ENCODE assay signal across 1 cellular context in genomic region chr2:223563462-223563861, GRCh38.
TF ChIP-seq lines count a peak whose summit lies in the region.

No MANE protein-coding gene starts in this region.

TF ChIP-seq in K562, 482 proteins besides CTCF, POLR2A, EP300 and RAD21 (continued from another document):
- peak; percentile 42 for TF ChIP-seq FOS (IDR thresholded peaks at IDR 0.05; ENCODE audit: extremely low read depth, insufficient read length)
- TF ChIP-seq, protein P1, sequence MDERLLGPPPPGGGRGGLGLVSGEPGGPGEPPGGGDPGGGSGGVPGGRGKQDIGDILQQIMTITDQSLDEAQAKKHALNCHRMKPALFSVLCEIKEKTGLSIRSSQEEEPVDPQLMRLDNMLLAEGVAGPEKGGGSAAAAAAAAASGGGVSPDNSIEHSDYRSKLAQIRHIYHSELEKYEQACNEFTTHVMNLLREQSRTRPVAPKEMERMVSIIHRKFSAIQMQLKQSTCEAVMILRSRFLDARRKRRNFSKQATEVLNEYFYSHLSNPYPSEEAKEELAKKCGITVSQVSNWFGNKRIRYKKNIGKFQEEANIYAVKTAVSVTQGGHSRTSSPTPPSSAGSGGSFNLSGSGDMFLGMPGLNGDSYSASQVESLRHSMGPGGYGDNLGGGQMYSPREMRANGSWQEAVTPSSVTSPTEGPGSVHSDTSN (CRISPR knock-in tag; IDR thresholded peaks at IDR 0.05; ENCODE audit: low read depth), result no peak
- TF ChIP-seq, protein P1 (tag; conservative IDR thresholded peaks at IDR 0.05; ENCODE audit: low read depth), result no peak
- no peak for TF ChIP-seq SNRNP70 (optimal IDR thresholded peaks at IDR 0.05; ENCODE audit: low read depth, low read length)
- peak; percentile 29; the same call in 1 of the 2 replicates for TF ChIP-seq MAFK (IDR thresholded peaks at IDR 0.05; ENCODE audit: low read length)
- peak; percentile 42; the same call in 1 of the 2 replicates for TF ChIP-seq MAFG (tag; conservative IDR thresholded peaks at IDR 0.05)
- TF ChIP-seq U2AF1 (optimal IDR thresholded peaks at IDR 0.05; ENCODE audit: low read depth, low read length), result no peak
- no peak for TF ChIP-seq NFE2L1 (tag; IDR thresholded peaks at IDR 0.05; ENCODE audit: borderline replicate concordance, low read depth)
- TF ChIP-seq JUN (IDR thresholded peaks at IDR 0.05; ENCODE audit: borderline replicate concordance, low read depth, low read length), result peak; percentile 82; the same call in 1 of the 2 replicates
- TF ChIP-seq JUN (CRISPR knock-in tag; IDR thresholded peaks at IDR 0.05; ENCODE audit: borderline replicate concordance), result no peak
- peak; percentile 94 for TF ChIP-seq JUND (IDR thresholded peaks at IDR 0.05; ENCODE audit: borderline replicate concordance, low read depth, low read length)
- TF ChIP-seq JUND (tag; IDR thresholded peaks at IDR 0.05; ENCODE audit: borderline replicate concordance, low read depth, low read length), result peak; percentile 94
- 0 out of 2 replicates have a peak, but pooled peaks have one; percentile 32 for TF ChIP-seq CTBP1 (IDR thresholded peaks at IDR 0.05; ENCODE audit: borderline replicate concordance)
- TF ChIP-seq L3MBTL2 (IDR thresholded peaks at IDR 0.05), result no peak
- TF ChIP-seq KAT7 (CRISPR knock-in tag; IDR thresholded peaks at IDR 0.05; ENCODE audit: borderline replicate concordance), result no peak
- TF ChIP-seq, protein P2, sequence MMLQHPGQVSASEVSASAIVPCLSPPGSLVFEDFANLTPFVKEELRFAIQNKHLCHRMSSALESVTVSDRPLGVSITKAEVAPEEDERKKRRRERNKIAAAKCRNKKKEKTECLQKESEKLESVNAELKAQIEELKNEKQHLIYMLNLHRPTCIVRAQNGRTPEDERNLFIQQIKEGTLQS (IDR thresholded peaks at IDR 0.05), result peak; percentile 92
- TF ChIP-seq, protein P2 (CRISPR knock-in tag; conservative IDR thresholded peaks at IDR 0.05), result no peak
- peak; percentile 72 for TF ChIP-seq ARID1B (IDR thresholded peaks at IDR 0.05)
- TF ChIP-seq FOXJ3 (CRISPR knock-in tag; IDR thresholded peaks at IDR 0.05), result no peak
- TF ChIP-seq ARNT (IDR thresholded peaks at IDR 0.05), result no peak
- no peak for TF ChIP-seq EWSR1 (IDR thresholded peaks at IDR 0.05; ENCODE audit: borderline replicate concordance, low read depth, partially characterized antibody)
- TF ChIP-seq ZNF140 (CRISPR knock-in tag; IDR thresholded peaks at IDR 0.05), result no peak
- peak; percentile 77 for TF ChIP-seq EGR1 (conservative IDR thresholded peaks at IDR 0.05)
- TF ChIP-seq IFI16 (CRISPR knock-in tag; IDR thresholded peaks at IDR 0.05), result no peak
- no peak for TF ChIP-seq SAP30 (IDR thresholded peaks at IDR 0.05; ENCODE audit: borderline replicate concordance, insufficient read depth, low read depth, low read length, poor library complexity, severe bottlenecking)
- no peak for TF ChIP-seq HNRNPK (IDR thresholded peaks at IDR 0.05; ENCODE audit: low read depth, low read length, poor library complexity, severe bottlenecking)
- TF ChIP-seq NR1H2 (CRISPR knock-in tag; IDR thresholded peaks at IDR 0.05), result no peak
- no peak for TF ChIP-seq TFAP4 (CRISPR knock-in tag; IDR thresholded peaks at IDR 0.05; ENCODE audit: borderline replicate concordance)
- TF ChIP-seq MEF2A (IDR thresholded peaks at IDR 0.05; ENCODE audit: control insufficient read depth, low read depth, low read length), result no peak
- no peak for TF ChIP-seq PHB2 (IDR thresholded peaks at IDR 0.05; ENCODE audit: low read depth)
- peak; percentile 58; the same call in 1 of the 2 replicates for TF ChIP-seq C11orf30 (IDR thresholded peaks at IDR 0.05; ENCODE audit: low read depth)
- TF ChIP-seq ZC3H11A (IDR thresholded peaks at IDR 0.05; ENCODE audit: low read depth, low read length), result no peak
- TF ChIP-seq BACH1 (tag; IDR thresholded peaks at IDR 0.05), result peak; percentile 37; the same call in 1 of the 2 replicates
- TF ChIP-seq RCOR1 (IDR thresholded peaks at IDR 0.05; ENCODE audit: borderline replicate concordance in 1 of 2, low read depth in 2 of 2, low read length in 2 of 2), result peak in 1 of 2 experiments; percentile 18; a peak in 1 of 4 replicates
- TF ChIP-seq ZNF639 (CRISPR knock-in tag; conservative IDR thresholded peaks at IDR 0.05 in 1 of 2, IDR thresholded peaks at IDR 0.05 in 1 of 2), result no peak
- no peak for TF ChIP-seq ZNF311 (CRISPR knock-in tag; IDR thresholded peaks at IDR 0.05)
- TF ChIP-seq ZNF23 (CRISPR knock-in tag; IDR thresholded peaks at IDR 0.05), result no peak
- TF ChIP-seq, protein P3, sequence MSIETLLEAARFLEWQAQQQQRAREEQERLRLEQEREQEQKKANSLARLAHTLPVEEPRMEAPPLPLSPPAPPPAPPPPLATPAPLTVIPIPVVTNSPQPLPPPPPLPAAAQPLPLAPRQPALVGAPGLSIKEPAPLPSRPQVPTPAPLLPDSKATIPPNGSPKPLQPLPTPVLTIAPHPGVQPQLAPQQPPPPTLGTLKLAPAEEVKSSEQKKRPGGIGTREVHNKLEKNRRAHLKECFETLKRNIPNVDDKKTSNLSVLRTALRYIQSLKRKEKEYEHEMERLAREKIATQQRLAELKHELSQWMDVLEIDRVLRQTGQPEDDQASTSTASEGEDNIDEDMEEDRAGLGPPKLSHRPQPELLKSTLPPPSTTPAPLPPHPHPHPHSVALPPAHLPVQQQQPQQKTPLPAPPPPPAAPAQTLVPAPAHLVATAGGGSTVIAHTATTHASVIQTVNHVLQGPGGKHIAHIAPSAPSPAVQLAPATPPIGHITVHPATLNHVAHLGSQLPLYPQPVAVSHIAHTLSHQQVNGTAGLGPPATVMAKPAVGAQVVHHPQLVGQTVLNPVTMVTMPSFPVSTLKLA (conservative IDR thresholded peaks at IDR 0.05), result no peak
- TF ChIP-seq ZNF696 (CRISPR knock-in tag; conservative IDR thresholded peaks at IDR 0.05), result no peak
- no peak for TF ChIP-seq NFIC (IDR thresholded peaks at IDR 0.05)
- no peak for TF ChIP-seq NR2C2 (CRISPR knock-in tag; IDR thresholded peaks at IDR 0.05)
- TF ChIP-seq NR2C2 (tag; IDR thresholded peaks at IDR 0.05), result no peak
- TF ChIP-seq TFAM (CRISPR knock-in tag; conservative IDR thresholded peaks at IDR 0.05), result no peak
- TF ChIP-seq CBX5 (IDR thresholded peaks at IDR 0.05; ENCODE audit: borderline replicate concordance, low read depth), result no peak
- TF ChIP-seq SOX6 (IDR thresholded peaks at IDR 0.05), result no peak
- TF ChIP-seq, protein P4, sequence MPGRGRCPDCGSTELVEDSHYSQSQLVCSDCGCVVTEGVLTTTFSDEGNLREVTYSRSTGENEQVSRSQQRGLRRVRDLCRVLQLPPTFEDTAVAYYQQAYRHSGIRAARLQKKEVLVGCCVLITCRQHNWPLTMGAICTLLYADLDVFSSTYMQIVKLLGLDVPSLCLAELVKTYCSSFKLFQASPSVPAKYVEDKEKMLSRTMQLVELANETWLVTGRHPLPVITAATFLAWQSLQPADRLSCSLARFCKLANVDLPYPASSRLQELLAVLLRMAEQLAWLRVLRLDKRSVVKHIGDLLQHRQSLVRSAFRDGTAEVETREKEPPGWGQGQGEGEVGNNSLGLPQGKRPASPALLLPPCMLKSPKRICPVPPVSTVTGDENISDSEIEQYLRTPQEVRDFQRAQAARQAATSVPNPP (IDR thresholded peaks at IDR 0.05; ENCODE audit: borderline replicate concordance, insufficient read depth, insufficient read length), result no peak
- TF ChIP-seq, protein P5, sequence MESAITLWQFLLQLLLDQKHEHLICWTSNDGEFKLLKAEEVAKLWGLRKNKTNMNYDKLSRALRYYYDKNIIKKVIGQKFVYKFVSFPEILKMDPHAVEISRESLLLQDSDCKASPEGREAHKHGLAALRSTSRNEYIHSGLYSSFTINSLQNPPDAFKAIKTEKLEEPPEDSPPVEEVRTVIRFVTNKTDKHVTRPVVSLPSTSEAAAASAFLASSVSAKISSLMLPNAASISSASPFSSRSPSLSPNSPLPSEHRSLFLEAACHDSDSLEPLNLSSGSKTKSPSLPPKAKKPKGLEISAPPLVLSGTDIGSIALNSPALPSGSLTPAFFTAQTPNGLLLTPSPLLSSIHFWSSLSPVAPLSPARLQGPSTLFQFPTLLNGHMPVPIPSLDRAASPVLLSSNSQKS (CRISPR knock-in tag; IDR thresholded peaks at IDR 0.05), result no peak
- no peak for TF ChIP-seq SMARCB1 (IDR thresholded peaks at IDR 0.05; ENCODE audit: insufficient read length, low read depth)
- peak; percentile 70 for TF ChIP-seq DPF2 (IDR thresholded peaks at IDR 0.05)
- TF ChIP-seq NFE2 (IDR thresholded peaks at IDR 0.05; ENCODE audit: low read depth), result peak; percentile 66
- TF ChIP-seq FOSL1 (tag; conservative IDR thresholded peaks at IDR 0.05), result peak; percentile 93
- no peak for TF ChIP-seq ZNF41 (CRISPR knock-in tag; conservative IDR thresholded peaks at IDR 0.05)
- TF ChIP-seq MITF (IDR thresholded peaks at IDR 0.05), result no peak
- no peak for TF ChIP-seq OTX1 (CRISPR knock-in tag; IDR thresholded peaks at IDR 0.05)
- TF ChIP-seq USF1 (CRISPR knock-in tag; IDR thresholded peaks at IDR 0.05), result no peak
- TF ChIP-seq SPI1 (IDR thresholded peaks at IDR 0.05; ENCODE audit: borderline replicate concordance, low read depth, low read length), result no peak
- TF ChIP-seq ZNF431 (CRISPR knock-in tag; IDR thresholded peaks at IDR 0.05), result no peak
- TF ChIP-seq HMG20B (CRISPR knock-in tag; IDR thresholded peaks at IDR 0.05), result no peak
- peak; percentile 56; the same call in 1 of the 2 replicates for TF ChIP-seq SMARCE1 (IDR thresholded peaks at IDR 0.05)
- no peak for TF ChIP-seq KAT2B (IDR thresholded peaks at IDR 0.05; ENCODE audit: low read depth, low read length)
- TF ChIP-seq, protein P6, sequence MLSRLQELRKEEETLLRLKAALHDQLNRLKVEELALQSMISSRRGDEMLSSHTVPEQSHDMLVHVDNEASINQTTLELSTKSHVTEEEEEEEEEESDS (CRISPR knock-in tag; IDR thresholded peaks at IDR 0.05), result no peak
- no peak for TF ChIP-seq CBFB (CRISPR knock-in tag; IDR thresholded peaks at IDR 0.05)
- TF ChIP-seq RBFOX2 (IDR thresholded peaks at IDR 0.05; ENCODE audit: low read depth, low read length), result no peak
- peak; percentile 41; the same call in 1 of the 2 replicates for TF ChIP-seq SMARCA4 (IDR thresholded peaks at IDR 0.05)
